ENCODE assay signal across 14 cellular contexts in the genomic region with DNA sequence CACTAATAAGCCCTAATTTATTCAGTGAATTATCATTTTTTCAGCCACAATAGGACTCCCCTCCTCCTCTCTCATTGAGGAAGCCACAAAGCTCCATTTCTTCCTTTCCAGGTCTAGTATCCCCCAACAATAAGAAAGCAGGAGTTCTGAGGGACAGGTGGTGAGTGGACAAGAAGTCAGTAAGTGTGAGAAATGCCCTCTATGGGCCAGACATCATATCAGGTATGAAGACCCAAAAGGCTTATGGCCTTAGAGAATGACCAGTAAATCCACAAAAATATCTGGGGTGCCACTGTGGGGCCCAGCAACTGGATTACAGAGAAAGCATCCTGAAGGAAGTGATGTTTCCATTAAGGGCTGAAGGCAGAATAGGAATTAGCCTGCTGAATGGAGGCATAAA.
DNase-seq lines count a peak whose midpoint lies in the region; ATAC-seq and TF ChIP-seq lines count a peak whose summit lies in the region.
"Had no signal": no experiment of that assay in that cellular context is flagged by ENCODE, and none has a peak within 500 bp of the region (broad histone marks: within the 10 kb centered on the region; RNA-seq: fewer than 3 reads in every experiment).

No MANE protein-coding gene starts in this region.

- no peak overlapping the region for H3K4me3 ChIP-seq in CD4-positive, CD25-positive, alpha-beta regulatory T cell (ENCODE audit: low read depth, low read length)
- no peak overlapping the region for H3K4me3 ChIP-seq in WERI-Rb-1 (ENCODE audit: low read depth, low read length)

- intact Hi-C loops in CD4-positive, alpha-beta T cell (cut with DNase I, micrococcal nuclease) = no loop called here

- peaks cover 0 to 2% (median 0%) of the 10 kb centered on the region in 7 donors for H3K9me3 Mint-ChIP-seq in CD4-positive, CD25-positive, alpha-beta regulatory T cell
- H3K9me3 Mint-ChIP-seq in CD4-positive, alpha-beta T cell = no peaks in the 10 kb centered on the region
- H3K9me3 Mint-ChIP-seq in immature natural killer cell = peaks cover 0 to 3% (median 0%) of the 10 kb centered on the region in 6 donors

- CTCF ChIA-PET in CD4-positive, alpha-beta T cell (lab: Charles Lee) = interaction anchor here (0.6 kb wide), 1 partner anchor 60 kb away, joined by 3 read pairs; no protein-coding TSS in a partner anchor

- no peak overlapping the region for H3K27ac ChIP-seq in CD4-positive, CD25-positive, alpha-beta regulatory T cell (ENCODE audit: insufficient read depth, low read length, poor library complexity, severe bottlenecking)
- no peak overlapping the region for H3K27ac ChIP-seq in CD4-positive, alpha-beta T cell (ENCODE audit: low read depth, low read length)
- no peak overlapping the region for H3K27ac ChIP-seq in WERI-Rb-1

- POLR2A ChIA-PET in CD4-positive, alpha-beta T cell (lab: Charles Lee) = no interaction called here

- DNase-seq in CD4-positive, CD25-positive, alpha-beta regulatory T cell = no peak
- DNase-seq in CD4-positive, alpha-beta T cell = no peak
- DNase-seq in WERI-Rb-1 (no peak), immature natural killer cell (no peak), HuH-7.5 (ENCODE audit: low spot score) (no peak)
- DNase-seq in stimulated activated CD4-positive, alpha-beta T cell treated with anti-CD3 and anti-CD28 coated beads, Interleukin-12 subunit alpha, Interleukin-12 subunit beta, amount 100 ng/mL, for 4 hours = no peak
- DNase-seq: H7, Karpas-422, NCI-H1105, NCI-H1694 treated with DMSO at 0.1 percent for 48 hours, NCI-H446, NCI-H69, SHP77 had no signal

- peaks cover 14 to 62% (median 26%) of the 10 kb centered on the region in 4 donors for H3K4me1 Mint-ChIP-seq in CD4-positive, CD25-positive, alpha-beta regulatory T cell
- peaks cover 71% of the 10 kb centered on the region for H3K4me1 Mint-ChIP-seq in CD4-positive, alpha-beta T cell (ENCODE audit: low read depth)
- H3K4me1 Mint-ChIP-seq in immature natural killer cell = peaks cover 98 to 100% of the 10 kb centered on the region in 2 donors

- no peak for ATAC-seq in CD4-positive, CD25-positive, alpha-beta regulatory T cell (ENCODE audit: low read depth in 2 of 2)
- no peak for ATAC-seq in CD4-positive, alpha-beta T cell (ENCODE audit: poor library complexity)
- no peak for ATAC-seq in GM21529 (IDR thresholded peaks at IDR 0.05; ENCODE audit: unreplicated experiment)

- peak overlapping the region in 1 of 4 donors; percentile 16 for H3K4me3 Mint-ChIP-seq in CD4-positive, CD25-positive, alpha-beta regulatory T cell
- no peak overlapping the region for H3K4me3 Mint-ChIP-seq in CD4-positive, alpha-beta T cell
- H3K4me3 Mint-ChIP-seq in immature natural killer cell = peak overlapping the region; percentile 61 to 78 (median 76)

- H3K27ac Mint-ChIP-seq in CD4-positive, CD25-positive, alpha-beta regulatory T cell = peak overlapping the region in 2 of 3 donors; percentile 29 to 36
- peak overlapping the region; percentile 63 for H3K27ac Mint-ChIP-seq in CD4-positive, alpha-beta T cell
- H3K27ac Mint-ChIP-seq in immature natural killer cell = peak overlapping the region; percentile 64 to 95 (median 86)

- H3K4me1 ChIP-seq in CD4-positive, CD25-positive, alpha-beta regulatory T cell (ENCODE audit: control insufficient read depth, insufficient read depth, low read length, poor library complexity, severe bottlenecking) = peaks cover 40% of the 10 kb centered on the region

- peaks cover 6% of the 10 kb centered on the region for H3K27me3 Mint-ChIP-seq in CD4-positive, CD25-positive, alpha-beta regulatory T cell
- H3K27me3 Mint-ChIP-seq in CD4-positive, alpha-beta T cell = no peaks in the 10 kb centered on the region
- H3K27me3 Mint-ChIP-seq in immature natural killer cell (ENCODE audit: low read depth in 3 of 3) = peaks cover 0 to 4% (median 2%) of the 10 kb centered on the region in 3 donors

- H3K36me3 ChIP-seq in CD4-positive, CD25-positive, alpha-beta regulatory T cell (ENCODE audit: control insufficient read depth, insufficient read depth, low read length) = no peaks in the 10 kb centered on the region
- no peaks in the 10 kb centered on the region for H3K36me3 ChIP-seq in WERI-Rb-1

- no peak for TF ChIP-seq CTCF in CD4-positive, alpha-beta T cell (IDR thresholded peaks at IDR 0.05)
- TF ChIP-seq CTCF in WERI-Rb-1 (IDR thresholded peaks at IDR 0.05; ENCODE audit: low read depth, low read length) = 0 out of 2 replicates have a peak, but pooled peaks have one; percentile 2

- no peaks in the 10 kb centered on the region for H3K9me3 ChIP-seq in CD4-positive, CD25-positive, alpha-beta regulatory T cell (ENCODE audit: control insufficient read depth in 2 of 2, low read length in 2 of 2)
- H3K9me3 ChIP-seq in CD4-positive, alpha-beta T cell (ENCODE audit: control insufficient read depth, low read length) = no peaks in the 10 kb centered on the region
- H3K9me3 ChIP-seq in WERI-Rb-1 (ENCODE audit: severe bottlenecking) = no peaks in the 10 kb centered on the region

- no peaks in the 10 kb centered on the region for H3K36me3 Mint-ChIP-seq in CD4-positive, CD25-positive, alpha-beta regulatory T cell
- H3K36me3 Mint-ChIP-seq in CD4-positive, alpha-beta T cell (ENCODE audit: low read depth) = no peaks in the 10 kb centered on the region
- peaks cover 0 to 8% (median 3%) of the 10 kb centered on the region in 3 donors for H3K36me3 Mint-ChIP-seq in immature natural killer cell

- H3K27me3 ChIP-seq in CD4-positive, CD25-positive, alpha-beta regulatory T cell (ENCODE audit: control insufficient read depth, insufficient read depth, low read length) = no peaks in the 10 kb centered on the region
- no peaks in the 10 kb centered on the region for H3K27me3 ChIP-seq in CD4-positive, alpha-beta T cell (ENCODE audit: control insufficient read depth, insufficient read depth, low read length)
- H3K27me3 ChIP-seq in WERI-Rb-1 (ENCODE audit: insufficient read depth, low read depth, severe bottlenecking) = no peaks in the 10 kb centered on the region

Comparison
In these comparisons a context has a peak if more than half of its experiments do, and no peak if none do; other contexts are left out.
1. H3K27ac Mint-ChIP-seq: peak in every context shown above with its lines; median percentile 86 in immature natural killer cell; 63 in CD4-positive, alpha-beta T cell; 32 in CD4-positive, CD25-positive, alpha-beta regulatory T cell.